ENCODE assay signal across 11 cellular contexts in the genomic region with DNA sequence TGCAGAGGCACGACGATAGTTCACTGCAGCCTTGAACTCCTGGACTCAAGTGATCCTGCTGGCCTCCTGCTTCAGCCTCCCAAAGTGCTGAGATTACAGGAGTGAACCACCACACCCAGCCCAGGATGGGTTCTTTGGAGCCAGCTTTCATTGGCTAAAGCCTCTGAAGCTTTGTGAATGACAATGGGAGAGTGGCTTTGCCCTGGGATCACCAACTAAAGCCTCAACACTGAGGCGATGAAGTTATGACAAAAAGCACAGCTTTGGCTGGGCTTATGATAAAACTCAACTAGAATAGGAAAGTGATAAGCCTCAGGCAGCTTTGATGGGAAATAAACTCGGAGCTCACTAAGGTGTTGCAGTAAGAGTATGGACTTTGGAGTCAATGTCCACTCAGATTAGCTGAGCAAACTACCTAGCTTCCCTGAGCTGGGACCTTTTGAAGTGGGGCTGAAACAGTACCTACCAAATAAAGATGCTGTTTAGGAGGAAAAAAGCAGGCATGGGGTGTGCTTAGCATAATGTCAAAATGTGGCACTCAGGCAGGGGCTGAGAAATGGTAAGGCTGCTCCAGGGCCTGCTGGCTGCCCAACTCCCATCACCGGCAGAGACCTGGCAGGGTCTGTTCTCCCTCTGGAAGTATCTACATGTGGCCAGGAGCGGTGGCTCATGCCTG. TPM values are rescaled to one million over a fixed set of nuclear protein-coding genes. Genes with fewer than 3 reads are reported as not detected.
DNase-seq lines count a peak whose midpoint lies in the region; ATAC-seq, FAIRE-seq and TF ChIP-seq lines count a peak whose summit lies in the region.
"Had no signal": no experiment of that assay in that cellular context is flagged by ENCODE, and none has a peak within 500 bp of the region (broad histone marks: within the 10 kb centered on the region; RNA-seq: fewer than 3 reads in every experiment).

No MANE protein-coding gene starts in this region.

- DNase-seq in A549 (ENCODE audit: low read depth in 1 of 2, low spot score in 1 of 2) (no peak), osteocyte (ENCODE audit: extremely low spot score, unreplicated experiment) (no peak), MV-4-11 (lab: John Stamatoyannopoulos, UW) (no peak)
- DNase-seq: NCI-H1048 had no signal

- H3K9me3 Mint-ChIP-seq in osteocyte (ENCODE audit: unreplicated experiment): no peaks in the 10 kb centered on the region
- H3K9me3 Mint-ChIP-seq: activated naive CD8-positive, alpha-beta T cell treated with anti-CD3 and anti-CD28 coated beads, Interleukin-2, amount 10 ng/mL, durations not matched to agents 7 days and 5 days; stimulated activated naive CD8-positive, alpha-beta T cell treated with anti-CD3 and anti-CD28 coated beads, Interleukin-15, Interleukin-2, amounts not matched to agents 100 ng/mL and 50 ng/mL, for 24 hours had no signal

- CTCF ChIA-PET in A549 (lab: Yijun Ruan, JAX): interaction anchor here (0.7 to 3.8 kb wide), 19 partner anchors 9 to 269 kb away, joined by 3 to 20 read pairs (median 4); a partner anchor contains a TSS

- H3K4me2 ChIP-seq in A549: peak overlapping the region; percentile 70

- H3K27me3 ChIP-seq in HUES48 (ENCODE audit: control insufficient read depth, insufficient read depth, low read length): no peaks in the 10 kb centered on the region
- H3K27me3 ChIP-seq in duodenal mucosa (ENCODE audit: control insufficient read depth in 1 of 2, insufficient read depth in 2 of 2, low read length in 2 of 2): no peaks in the 10 kb centered on the region

- H3K4me3 Mint-ChIP-seq in osteocyte (ENCODE audit: unreplicated experiment): no peak overlapping the region
- H3K4me3 Mint-ChIP-seq: stimulated activated naive CD8-positive, alpha-beta T cell treated with anti-CD3 and anti-CD28 coated beads, Interleukin-15, Interleukin-2, amounts not matched to agents 100 ng/mL and 50 ng/mL, for 24 hours had no signal

- no peaks in the 10 kb centered on the region for H3K27me3 Mint-ChIP-seq in osteocyte (ENCODE audit: unreplicated experiment)
- H3K27me3 Mint-ChIP-seq: activated naive CD8-positive, alpha-beta T cell treated with anti-CD3 and anti-CD28 coated beads, Interleukin-2, amount 10 ng/mL, durations not matched to agents 7 days and 5 days; stimulated activated naive CD8-positive, alpha-beta T cell treated with anti-CD3 and anti-CD28 coated beads, Interleukin-15, Interleukin-2, amounts not matched to agents 100 ng/mL and 50 ng/mL, for 24 hours had no signal

- 90% methylated on average over 6 of the region's 6 CpGs for WGBS in A549 (ENCODE audit: missing lambda C conversion rate)

- peaks cover 3% of the 10 kb centered on the region for H3K36me3 Mint-ChIP-seq in osteocyte (ENCODE audit: unreplicated experiment)

- H3K4me1 ChIP-seq in A549 (peaks cover 36% of the 10 kb centered on the region), HUES48 (ENCODE audit: control insufficient read depth, insufficient read depth, low read length) (peaks cover 23% of the 10 kb centered on the region), duodenal mucosa (ENCODE audit: control insufficient read depth in 1 of 2, insufficient read depth in 2 of 2, low read length in 2 of 2) (peaks cover 58 to 66% of the 10 kb centered on the region in 2 donors)

- TF ChIP-seq EP300 in A549 (IDR thresholded peaks at IDR 0.05): no peak

- no peak for TF ChIP-seq RAD21 in A549 (conservative IDR thresholded peaks at IDR 0.05 in 1 of 2, IDR thresholded peaks at IDR 0.05 in 1 of 2)

- POLR2A ChIA-PET in A549 (lab: Yijun Ruan, JAX): interaction anchor here (0.5 to 2.7 kb wide), 2 partner anchors 43 to 53 kb away, joined by 4 to 17 read pairs; a partner anchor contains a TSS

- no peak overlapping the region for H3K9ac ChIP-seq in HUES48 (ENCODE audit: low read depth, low read length)
- H3K9ac ChIP-seq in duodenal mucosa (ENCODE audit: low read depth in 1 of 2, low read length in 2 of 2): peak overlapping the region; percentile 38 to 60

- no peak for ATAC-seq in A549
- ATAC-seq in HG03354 (IDR thresholded peaks at IDR 0.05; ENCODE audit: poor library complexity, severe bottlenecking, unreplicated experiment): no peak
- no peak for ATAC-seq in activated CD4-positive, CD25-positive, alpha-beta regulatory T cell treated with anti-CD3 and anti-CD28 coated beads, Interleukin-2, amount 50 U/mL, for 24 hours
- ATAC-seq in HG02852 (IDR thresholded peaks at IDR 0.05; ENCODE audit: unreplicated experiment): no peak

- H3K4me3 ChIP-seq in A549 (no peak overlapping the region), HUES48 (ENCODE audit: low read depth, low read length) (no peak overlapping the region), duodenal mucosa (ENCODE audit: low read depth in 1 of 2, low read length in 2 of 2) (peak overlapping the region in 1 of 2 donors; percentile 17)

- no peak for FAIRE-seq in A549 (lab: Jason Lieb, UNC)

- H3K9me3 ChIP-seq in A549 (no peaks in the 10 kb centered on the region), HUES48 (ENCODE audit: control insufficient read depth, insufficient read depth, low read length) (no peaks in the 10 kb centered on the region), duodenal mucosa (ENCODE audit: control insufficient read depth in 1 of 2, low read length in 2 of 2) (no peaks in the 10 kb centered on the region)

- TF ChIP-seq POLR2A in A549 (IDR thresholded peaks at IDR 0.05; ENCODE audit: low read length): no peak

- peaks cover 68% of the 10 kb centered on the region for H3K4me1 Mint-ChIP-seq in osteocyte (ENCODE audit: unreplicated experiment)

- TF ChIP-seq CTCF in A549 (IDR thresholded peaks at IDR 0.05) (no peak), osteocyte (IDR thresholded peaks at IDR 0.05) (no peak)

- H3K27ac ChIP-seq in A549: peak overlapping the region; percentile 65 to 75
- peak overlapping the region; percentile 81 for H3K27ac ChIP-seq in HUES48 (ENCODE audit: low read depth, low read length)
- H3K27ac ChIP-seq in duodenal mucosa (ENCODE audit: low read depth, low read length): peak overlapping the region; percentile 74

- H3K36me3 ChIP-seq in HUES48 (ENCODE audit: control insufficient read depth, insufficient read depth, low read length): peaks cover 8% of the 10 kb centered on the region
- H3K36me3 ChIP-seq in duodenal mucosa (ENCODE audit: control insufficient read depth in 1 of 2, insufficient read depth in 2 of 2, low read length in 2 of 2): peaks cover 3 to 22% of the 10 kb centered on the region in 2 donors

- peak overlapping the region; percentile 86 for H3K27ac Mint-ChIP-seq in osteocyte (ENCODE audit: unreplicated experiment)

TF ChIP-seq in A549, 52 proteins besides CTCF, POLR2A, EP300 and RAD21 (continues in another document):
- no peak for TF ChIP-seq JUN (IDR thresholded peaks at IDR 0.05)
- no peak for TF ChIP-seq HOXB5 (CRISPR knock-in tag; IDR thresholded peaks at IDR 0.05)
- no peak for TF ChIP-seq TFCP2L1 (CRISPR knock-in tag; IDR thresholded peaks at IDR 0.05)
- TF ChIP-seq ZFP36 (IDR thresholded peaks at IDR 0.05; ENCODE audit: borderline replicate concordance, partially characterized antibody): no peak
- TF ChIP-seq HEYL (CRISPR knock-in tag; IDR thresholded peaks at IDR 0.05): no peak
- TF ChIP-seq, protein P1, sequence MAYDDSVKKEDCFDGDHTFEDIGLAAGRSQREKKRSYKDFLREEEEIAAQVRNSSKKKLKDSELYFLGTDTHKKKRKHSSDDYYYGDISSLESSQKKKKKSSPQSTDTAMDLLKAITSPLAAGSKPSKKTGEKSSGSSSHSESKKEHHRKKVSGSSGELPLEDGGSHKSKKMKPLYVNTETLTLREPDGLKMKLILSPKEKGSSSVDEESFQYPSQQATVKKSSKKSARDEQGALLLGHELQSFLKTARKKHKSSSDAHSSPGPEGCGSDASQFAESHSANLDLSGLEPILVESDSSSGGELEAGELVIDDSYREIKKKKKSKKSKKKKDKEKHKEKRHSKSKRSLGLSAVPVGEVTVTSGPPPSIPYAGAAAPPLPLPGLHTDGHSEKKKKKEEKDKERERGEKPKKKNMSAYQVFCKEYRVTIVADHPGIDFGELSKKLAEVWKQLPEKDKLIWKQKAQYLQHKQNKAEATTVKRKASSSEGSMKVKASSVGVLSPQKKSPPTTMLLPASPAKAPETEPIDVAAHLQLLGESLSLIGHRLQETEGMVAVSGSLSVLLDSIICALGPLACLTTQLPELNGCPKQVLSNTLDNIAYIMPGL (CRISPR knock-in tag; IDR thresholded peaks at IDR 0.05; ENCODE audit: borderline replicate concordance): no peak
- TF ChIP-seq HOXA7 (CRISPR knock-in tag; IDR thresholded peaks at IDR 0.05): no peak
- TF ChIP-seq RNF2 (IDR thresholded peaks at IDR 0.05; ENCODE audit: borderline replicate concordance, low read depth): no peak
- no peak for TF ChIP-seq RARB (CRISPR knock-in tag; IDR thresholded peaks at IDR 0.05)

RNA-seq across cellular contexts. Expression of a gene that starts 4.3 kb away (rescaled TPM):
- polyA plus RNA-seq in A549 (2011; rRNA removed) (38.7 and 45.3 TPM in 2 replicates), A549 (2017; fragmentation: RNase III; extraction: RNeasy Plus Mini Kit Qiagen cat#74134 plus additional on column Dnase treatment) (28.8 to 31.9 TPM (median 31.4 TPM) in 3 replicates)
- polyA plus RNA-seq in A549 (2012; cell fraction: cytosol; rRNA removed): 34.1 and 48.2 TPM in 2 replicates
- 36.7 and 42.3 TPM in 2 replicates for polyA plus RNA-seq in A549 (2012; cell fraction: nucleus; rRNA removed)
- 69.4 and 69.9 TPM in 2 replicates for polyA minus RNA-seq in A549 (2011; rRNA and poly(A)+ RNA removed)
- 56.3 and 61.8 TPM in 2 replicates for total RNA-seq in osteocyte

RNA-seq across cellular contexts. Expression of a gene that starts 4.6 kb away (rescaled TPM):
- 99.7 and 123 TPM in 2 replicates for polyA plus RNA-seq in A549 (2011; rRNA removed)
- polyA plus RNA-seq in A549 (2012; cell fraction: cytosol; rRNA removed): 156 and 179 TPM in 2 replicates
- polyA plus RNA-seq in A549 (2012; cell fraction: nucleus; rRNA removed): 194 and 209 TPM in 2 replicates
- polyA plus RNA-seq in A549 (2017; fragmentation: RNase III; extraction: RNeasy Plus Mini Kit Qiagen cat#74134 plus additional on column Dnase treatment): 83.2 to 88.4 TPM (median 87.6 TPM) in 3 replicates
- 110 and 132 TPM in 2 replicates for polyA minus RNA-seq in A549 (2011; rRNA and poly(A)+ RNA removed)
- total RNA-seq in osteocyte: 54.6 and 56.3 TPM in 2 replicates

RNA-seq across cellular contexts. Expression of a gene that starts 43.9 kb away (rescaled TPM):
- polyA plus RNA-seq in A549 (2011; rRNA removed) (202 and 315 TPM in 2 replicates), A549 (2017; fragmentation: RNase III; extraction: RNeasy Plus Mini Kit Qiagen cat#74134 plus additional on column Dnase treatment) (118 to 128 TPM (median 124 TPM) in 3 replicates)
- polyA plus RNA-seq in A549 (2012; cell fraction: cytosol; rRNA removed): 194 and 218 TPM in 2 replicates
- 571 and 581 TPM in 2 replicates for polyA plus RNA-seq in A549 (2012; cell fraction: nucleus; rRNA removed)
- polyA minus RNA-seq in A549 (2011; rRNA and poly(A)+ RNA removed): 553 and 613 TPM in 2 replicates
- total RNA-seq in osteocyte: 114 and 122 TPM in 2 replicates

RNA-seq across cellular contexts. Expression of a gene that starts 52.8 kb away (rescaled TPM):
- polyA plus RNA-seq in A549 (2011; rRNA removed): 119 and 136 TPM in 2 replicates
- 51.8 and 60.3 TPM in 2 replicates for polyA plus RNA-seq in A549 (2012; cell fraction: cytosol; rRNA removed)
- polyA plus RNA-seq in A549 (2012; cell fraction: nucleus; rRNA removed): 43.9 and 46.2 TPM in 2 replicates
- 97.1 to 101 TPM (median 99.7 TPM) in 3 replicates for polyA plus RNA-seq in A549 (2017; fragmentation: RNase III; extraction: RNeasy Plus Mini Kit Qiagen cat#74134 plus additional on column Dnase treatment)
- 68.5 and 77.4 TPM in 2 replicates for polyA minus RNA-seq in A549 (2011; rRNA and poly(A)+ RNA removed)
- total RNA-seq in osteocyte: 80.2 and 94.1 TPM in 2 replicates
